ENCODE assay signal across 25 cellular contexts in genomic region chr19:42193706-42194105, GRCh38. TPM values are rescaled to one million over a fixed set of nuclear protein-coding genes. Genes with fewer than 3 reads are reported as not detected.
DNase-seq lines count a peak whose midpoint lies in the region; ATAC-seq and TF ChIP-seq lines count a peak whose summit lies in the region.
"Had no signal": no experiment of that assay in that cellular context is flagged by ENCODE, and none has a peak within 500 bp of the region (broad histone marks: within the 10 kb centered on the region; RNA-seq: fewer than 3 reads in every experiment).

No MANE protein-coding gene starts in this region.

- H3K27me3 Mint-ChIP-seq in CD4-positive, CD25-positive, alpha-beta regulatory T cell = no peaks in the 10 kb centered on the region
- H3K27me3 Mint-ChIP-seq in natural killer cell (ENCODE audit: low read depth in 2 of 2) = no peaks in the 10 kb centered on the region
- no peaks in the 10 kb centered on the region for H3K27me3 Mint-ChIP-seq in activated CD4-positive, alpha-beta T cell treated with anti-CD3 and anti-CD28 coated beads for 36 hours
- H3K27me3 Mint-ChIP-seq: T-cell had no signal

- no TSS peak for BruUV-seq in PC-3 (replicated peaks; lab: Mats Ljungman, UMichigan)

- H3F3A ChIP-seq in PC-3 (ENCODE audit: low read length, unreplicated experiment) = no peaks in the 10 kb centered on the region

- CTCF ChIA-PET in PC-3 (lab: Charles Lee) = no interaction called here
- CTCF ChIA-PET in activated CD4-positive, alpha-beta T cell treated with anti-CD3 and anti-CD28 coated beads for 36 hours (lab: Charles Lee) = interaction anchor here (1.6 kb wide), 1 partner anchor 85 kb away, joined by 4 read pairs; no protein-coding TSS in a partner anchor

- peaks cover 12% of the 10 kb centered on the region for H3K36me3 ChIP-seq in CD4-positive, CD25-positive, alpha-beta regulatory T cell (ENCODE audit: control insufficient read depth, insufficient read depth, low read length)
- H3K36me3 ChIP-seq in PC-3 (ENCODE audit: low read depth, low read length) = no peaks in the 10 kb centered on the region; the same call in 1 of the 2 replicates
- H3K36me3 ChIP-seq in stomach = peaks cover 5 to 22% (median 19%) of the 10 kb centered on the region in 4 donors

- WGBS in stomach, 5 donors = 48 to 59% (median 54%) methylated on average over 3 of the region's 3 CpGs

- H3K4me3 ChIP-seq in CD4-positive, CD25-positive, alpha-beta regulatory T cell (ENCODE audit: low read depth, low read length) = no peak overlapping the region
- no peak overlapping the region for H3K4me3 ChIP-seq in PC-3 (ENCODE audit: low read length)
- no peak overlapping the region for H3K4me3 ChIP-seq in stomach
- H3K4me3 ChIP-seq: left lung, psoas muscle, SJSA1, upper lobe of left lung had no signal

- H3K9me3 ChIP-seq in CD4-positive, CD25-positive, alpha-beta regulatory T cell (ENCODE audit: control insufficient read depth in 2 of 2, low read length in 2 of 2) = peaks cover 0 to 6% of the 10 kb centered on the region in 2 experiments
- H3K9me3 ChIP-seq in PC-3 (ENCODE audit: low read length) = no peaks in the 10 kb centered on the region
- H3K9me3 ChIP-seq in stomach = peaks cover 0 to 4% (median 0%) of the 10 kb centered on the region in 4 donors
- H3K9me3 ChIP-seq: BE2C had no signal

- no peak for ATAC-seq in CD4-positive, CD25-positive, alpha-beta regulatory T cell (ENCODE audit: low read depth in 2 of 2)
- ATAC-seq in PC-3 = peak; percentile 69
- no peak for ATAC-seq in natural killer cell
- no peak for ATAC-seq in activated CD4-positive, alpha-beta T cell treated with anti-CD3 and anti-CD28 coated beads for 36 hours
- ATAC-seq: foreskin keratinocyte, left lung, psoas muscle, T-cell had no signal

- peaks cover 0 to 2% (median 0%) of the 10 kb centered on the region in 7 donors for H3K9me3 Mint-ChIP-seq in CD4-positive, CD25-positive, alpha-beta regulatory T cell
- peaks cover 0 to 2% of the 10 kb centered on the region in 2 donors for H3K9me3 Mint-ChIP-seq in natural killer cell
- peaks cover 4% of the 10 kb centered on the region for H3K9me3 Mint-ChIP-seq in activated CD4-positive, alpha-beta T cell treated with anti-CD3 and anti-CD28 coated beads for 36 hours (ENCODE audit: low read depth)
- H3K9me3 Mint-ChIP-seq: neural crest cell had no signal

- H3K4me1 Mint-ChIP-seq in CD4-positive, CD25-positive, alpha-beta regulatory T cell = peaks cover 16 to 67% (median 35%) of the 10 kb centered on the region in 4 donors
- H3K4me1 Mint-ChIP-seq in natural killer cell = peaks cover 44 to 50% of the 10 kb centered on the region in 2 donors
- H3K4me1 Mint-ChIP-seq in activated CD4-positive, alpha-beta T cell treated with anti-CD3 and anti-CD28 coated beads for 36 hours = peaks cover 49% of the 10 kb centered on the region
- H3K4me1 Mint-ChIP-seq: neural crest cell had no signal

- POLR2A ChIA-PET in PC-3 (lab: Charles Lee; ENCODE audit: unreplicated experiment) = no interaction called here
- POLR2A ChIA-PET in activated CD4-positive, alpha-beta T cell treated with anti-CD3 and anti-CD28 coated beads for 36 hours (lab: Charles Lee) = no interaction called here

- no peaks in the 10 kb centered on the region for H3K9me2 ChIP-seq in PC-3 (replicated peaks; ENCODE audit: low read length)

- intact Hi-C loops in PC-3 (cut with micrococcal nuclease) = no loop called here
- intact Hi-C loops in natural killer cell (cut with micrococcal nuclease) = no loop called here
- intact Hi-C loops in activated CD4-positive, alpha-beta T cell treated with anti-CD3 and anti-CD28 coated beads for 36 hours (cut with DNase I, micrococcal nuclease) = no loop called here
- intact Hi-C loops in stomach (cut with DNase I; ENCODE audit: low total_unique reads) = no loop called here

- peak overlapping the region; percentile 17 to 75 (median 40) for H3K4me3 Mint-ChIP-seq in CD4-positive, CD25-positive, alpha-beta regulatory T cell
- H3K4me3 Mint-ChIP-seq in natural killer cell = peak overlapping the region; percentile 51
- no peak overlapping the region for H3K4me3 Mint-ChIP-seq in activated CD4-positive, alpha-beta T cell treated with anti-CD3 and anti-CD28 coated beads for 36 hours
- H3K4me3 Mint-ChIP-seq: neural crest cell had no signal

- H3K4me1 ChIP-seq in CD4-positive, CD25-positive, alpha-beta regulatory T cell (ENCODE audit: control insufficient read depth, insufficient read depth, low read length, poor library complexity, severe bottlenecking) = peaks cover 45% of the 10 kb centered on the region
- H3K4me1 ChIP-seq in PC-3 (ENCODE audit: insufficient read depth, low read length) (peaks cover 30% of the 10 kb centered on the region), stomach (peaks cover 0 to 33% (median 9%) of the 10 kb centered on the region in 4 donors)
- H3K4me1 ChIP-seq: BE2C, psoas muscle had no signal

- no peak for DNase-seq in CD4-positive, CD25-positive, alpha-beta regulatory T cell
- DNase-seq in PC-3 (peak; percentile 88), dermis blood vessel endothelial cell (peak; percentile 63), natural killer cell (no peak), pons (ENCODE audit: low spot score) (no peak), OCI-M1 (lab: John Stamatoyannopoulos, UW) (no peak), stomach (no peak)
- no peak for DNase-seq in activated CD4-positive, alpha-beta T cell treated with anti-CD3 and anti-CD28 coated beads for 36 hours
- DNase-seq: activated CD4-positive, CD25-positive, alpha-beta regulatory T cell treated with anti-CD3 and anti-CD28 coated beads, Interleukin-2, amount 50 U/mL, for 72 hours; activated naive CD4-positive, alpha-beta T cell; activated T-cell treated with anti-CD3 and anti-CD28 coated beads, Interleukin-2, amount 50 U/mL, for 1 hour; anterior cingulate cortex; BE2C; foreskin keratinocyte; KG1; left lung; NCI-H1694 treated with DMSO at 0.1 percent for 48 hours; NCI-H2171; NCI-H524; psoas muscle; stimulated activated CD8-positive, alpha-beta memory T cell treated with anti-CD3 and anti-CD28 coated beads, Interleukin-4, amount 100 ng/mL, for 48 hours; T-cell; upper lobe of left lung had no signal

- peak overlapping the region in 1 of 3 donors; percentile 44 for H3K27ac Mint-ChIP-seq in CD4-positive, CD25-positive, alpha-beta regulatory T cell
- H3K27ac Mint-ChIP-seq in natural killer cell = peak overlapping the region in 1 of 2 donors; percentile 57
- H3K27ac Mint-ChIP-seq in activated CD4-positive, alpha-beta T cell treated with anti-CD3 and anti-CD28 coated beads for 36 hours = no peak overlapping the region

- TF ChIP-seq CTCF in PC-3 (conservative IDR thresholded peaks at IDR 0.05; ENCODE audit: low read depth, low read length) = no peak
- TF ChIP-seq CTCF in natural killer cell (IDR thresholded peaks at IDR 0.05) = no peak
- TF ChIP-seq CTCF in stomach (IDR thresholded peaks at IDR 0.05) = no peak

- TF ChIP-seq EP300 in stomach (IDR thresholded peaks at IDR 0.05) = no peak

- no peaks in the 10 kb centered on the region for H3K27me3 ChIP-seq in CD4-positive, CD25-positive, alpha-beta regulatory T cell (ENCODE audit: control insufficient read depth, insufficient read depth, low read length)
- H3K27me3 ChIP-seq in PC-3 (ENCODE audit: low read length) = no peaks in the 10 kb centered on the region
- no peaks in the 10 kb centered on the region for H3K27me3 ChIP-seq in stomach
- H3K27me3 ChIP-seq: foreskin keratinocyte, left lung, SJSA1, upper lobe of left lung had no signal

- TF ChIP-seq POLR2A in stomach (IDR thresholded peaks at IDR 0.05) = no peak

- H3K79me2 ChIP-seq in PC-3 (ENCODE audit: low read length) = no peaks in the 10 kb centered on the region

- H3K9ac ChIP-seq in PC-3 (ENCODE audit: low read length) = no peak overlapping the region

- no peaks in the 10 kb centered on the region for H4K20me1 ChIP-seq in PC-3 (ENCODE audit: low read length)

- no peak overlapping the region for H3K27ac ChIP-seq in CD4-positive, CD25-positive, alpha-beta regulatory T cell (ENCODE audit: insufficient read depth, low read length, poor library complexity, severe bottlenecking)
- H3K27ac ChIP-seq in PC-3 (ENCODE audit: low read length) (peak overlapping the region; percentile 74), stomach (no peak overlapping the region)
- H3K27ac ChIP-seq: foreskin keratinocyte, left lung, psoas muscle, SJSA1, upper lobe of left lung had no signal

- H3K36me3 Mint-ChIP-seq in CD4-positive, CD25-positive, alpha-beta regulatory T cell = peaks cover 30% of the 10 kb centered on the region
- H3K36me3 Mint-ChIP-seq in natural killer cell = no peaks in the 10 kb centered on the region
- H3K36me3 Mint-ChIP-seq in activated CD4-positive, alpha-beta T cell treated with anti-CD3 and anti-CD28 coated beads for 36 hours (ENCODE audit: low read depth) = peaks cover 23% of the 10 kb centered on the region

- H3K4me2 ChIP-seq in PC-3 (ENCODE audit: low read length) = no peak overlapping the region

- no peak overlapping the region for H2AFZ ChIP-seq in PC-3 (ENCODE audit: low read length)

RNA-seq across cellular contexts. Expression of gene DEDD2, which starts 23.8 kb away (rescaled TPM):
- total RNA-seq in CD4-positive, CD25-positive, alpha-beta regulatory T cell = 99.8 TPM
- 100 to 1,000 TPM; 155 to 179 (median 161) TPM for polyA plus RNA-seq in CD4-positive, CD25-positive, alpha-beta regulatory T cell
- total RNA-seq in PC-3 (2014; rRNA removed) = 34.4 and 38.2 TPM in 2 replicates
- total RNA-seq in dermis blood vessel endothelial cell = 27.3 and 29.4 TPM in 2 replicates
- 100 to 1,000 TPM in 1 of 3 donors, 10 to 100 TPM in 2; 83.2 to 110 (median 83.7) TPM for total RNA-seq in natural killer cell
- total RNA-seq in activated CD4-positive, alpha-beta T cell treated with anti-CD3 and anti-CD28 coated beads for 36 hours = 10 to 100 TPM; 25.9 to 27.3 TPM
- total RNA-seq in stomach = 100 to 1,000 TPM in 1 of 5 donors, 10 to 100 TPM in 4; 16.7 to 195 (median 43.8) TPM
- 10 to 100 TPM; 20.8 to 35.9 (median 22.0) TPM for polyA plus RNA-seq in stomach

RNA-seq across cellular contexts. Expression of gene ZNF526, which starts 26.4 kb away (rescaled TPM):
- total RNA-seq in CD4-positive, CD25-positive, alpha-beta regulatory T cell = 8.8 TPM
- polyA plus RNA-seq in CD4-positive, CD25-positive, alpha-beta regulatory T cell = 1 to 10 TPM; 4.0 to 7.7 (median 5.3) TPM
- 5.1 and 6.1 TPM in 2 replicates for total RNA-seq in PC-3 (2014; rRNA removed)
- total RNA-seq in dermis blood vessel endothelial cell = 8.7 and 9.3 TPM in 2 replicates
- 10 to 100 TPM in 2 of 3 donors, 1 to 10 TPM in 1; 8.8 to 10.6 (median 10.2) TPM for total RNA-seq in natural killer cell
- 10 to 100 TPM; 11.9 to 15.2 TPM for total RNA-seq in activated CD4-positive, alpha-beta T cell treated with anti-CD3 and anti-CD28 coated beads for 36 hours
- total RNA-seq in stomach = 10 to 100 TPM in 2 of 5 donors, 1 to 10 TPM in 3; 4.7 to 12.0 (median 6.8) TPM
- polyA plus RNA-seq in stomach = 1 to 10 TPM; 2.4 to 3.7 (median 3.2) TPM

RNA-seq across cellular contexts. Expression of gene GSK3A, which starts 48.7 kb away (rescaled TPM):
- total RNA-seq in CD4-positive, CD25-positive, alpha-beta regulatory T cell = 31.3 TPM
- 10 to 100 TPM; 12.0 to 16.0 (median 12.9) TPM for polyA plus RNA-seq in CD4-positive, CD25-positive, alpha-beta regulatory T cell
- total RNA-seq in PC-3 (2014; rRNA removed) = 25.0 and 29.0 TPM in 2 replicates
- 16.7 and 28.0 TPM in 2 replicates for total RNA-seq in dermis blood vessel endothelial cell
- 10 to 100 TPM; 42.5 to 52.1 (median 44.1) TPM for total RNA-seq in natural killer cell
- total RNA-seq in activated CD4-positive, alpha-beta T cell treated with anti-CD3 and anti-CD28 coated beads for 36 hours = 10 to 100 TPM; 32.6 to 43.5 TPM
- 10 to 100 TPM in 4 of 5 donors, 1 to 10 TPM in 1; 5.8 to 77.2 (median 22.6) TPM for total RNA-seq in stomach
- polyA plus RNA-seq in stomach = 10 to 100 TPM; 25.5 to 40.8 (median 35.0) TPM

Comparison
In these comparisons a context has a peak if more than half of its experiments do, and no peak if none do; other contexts are left out.
1. DNase-seq: peak in PC-3 (single experiment) and dermis blood vessel endothelial cell (single experiment); none in CD4-positive, CD25-positive, alpha-beta regulatory T cell (0 of 3), natural killer cell (single experiment), pons (single experiment), OCI-M1 (single experiment), activated CD4-positive, alpha-beta T cell treated with anti-CD3 and anti-CD28 coated beads for 36 hours (single experiment) and stomach (single experiment).